Comparison of ENCODE assay signal across 1 cellular context in the genomic region with DNA sequence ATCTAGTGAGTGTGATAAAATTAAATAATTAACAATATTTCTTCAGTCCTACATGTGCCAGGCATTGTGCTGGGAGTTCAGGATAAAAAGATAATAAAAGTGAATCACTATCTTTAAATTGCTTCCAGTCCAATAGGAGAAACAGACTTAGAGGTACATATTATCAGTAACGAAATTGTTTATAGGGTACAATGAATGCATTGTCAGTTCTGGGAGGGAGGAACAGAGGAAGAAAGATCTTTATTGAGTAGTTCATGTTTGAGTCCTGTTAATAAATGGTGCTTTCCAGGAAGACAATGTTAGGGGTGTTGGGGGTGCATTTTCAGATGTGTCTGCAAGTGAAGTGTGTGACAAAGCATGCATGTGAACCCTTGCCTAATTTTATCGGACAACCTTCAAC.
TF ChIP-seq lines count a peak whose summit lies in the region.

No MANE protein-coding gene starts in this region.

TF ChIP-seq in IMR-90, 13 proteins besides CTCF, POLR2A, EP300 and RAD21:
- no peak for TF ChIP-seq MAZ (IDR thresholded peaks at IDR 0.05; ENCODE audit: borderline replicate concordance, low read depth, low read length)
TF ChIP-seq in IMR-90: peak in this region for 0.
